In genomic region chr4:42713371-42713770, GRCh38 we compare ENCODE assay signal across 7 cellular contexts.
"Had no signal": no experiment of that assay in that cellular context is flagged by ENCODE, and none has a peak within 500 bp of the region (broad histone marks: within the 10 kb centered on the region; RNA-seq: fewer than 3 reads in every experiment).

No MANE protein-coding gene starts in this region.

- DNase-seq: GOT3, H7, HFFc6, KBM-7 had no signal

- H3K9me3 Mint-ChIP-seq: IgD-negative memory B cell had no signal

- H3K36me3 Mint-ChIP-seq: IgD-negative memory B cell had no signal

- H3K4me3 Mint-ChIP-seq: HFFc6, IgD-negative memory B cell had no signal

- H3K4me1 Mint-ChIP-seq: IgD-negative memory B cell had no signal

- H3K27ac Mint-ChIP-seq: HFFc6, IgD-negative memory B cell had no signal

- H3K9me3 ChIP-seq: HAP-1 had no signal

- H3K36me3 ChIP-seq: HAP-1 had no signal

- H3K4me3 ChIP-seq: HAP-1 had no signal

- H3K27ac ChIP-seq: HL-60 had no signal
